In genomic region chr1:65479805-65480204, GRCh38 we compare ENCODE assay signal across 1 cellular context.
TF ChIP-seq lines count a peak whose summit lies in the region.

No MANE protein-coding gene starts in this region.

TF ChIP-seq in K562, 482 proteins besides CTCF, POLR2A, EP300 and RAD21 (continued from another document):
- TF ChIP-seq RREB1 (CRISPR knock-in tag; IDR thresholded peaks at IDR 0.05) = no peak
- TF ChIP-seq NKRF (IDR thresholded peaks at IDR 0.05; ENCODE audit: borderline replicate concordance) = peak; percentile 32; the same call in 1 of the 2 replicates
- TF ChIP-seq U2AF2 (optimal IDR thresholded peaks at IDR 0.05; ENCODE audit: low read depth, low read length) = no peak
- TF ChIP-seq SMARCC2 (IDR thresholded peaks at IDR 0.05; ENCODE audit: low read depth) = no peak
- TF ChIP-seq ZNF407 (IDR thresholded peaks at IDR 0.05; ENCODE audit: low read depth) = peak; percentile 16; the same call in 1 of the 2 replicates
- peak; percentile 19; the same call in 1 of the 2 replicates for TF ChIP-seq GATAD2A (IDR thresholded peaks at IDR 0.05)
- TF ChIP-seq ZNF311 (CRISPR knock-in tag; IDR thresholded peaks at IDR 0.05) = no peak
